Comparison of ENCODE assay signal across 9 cellular contexts in the genomic region with DNA sequence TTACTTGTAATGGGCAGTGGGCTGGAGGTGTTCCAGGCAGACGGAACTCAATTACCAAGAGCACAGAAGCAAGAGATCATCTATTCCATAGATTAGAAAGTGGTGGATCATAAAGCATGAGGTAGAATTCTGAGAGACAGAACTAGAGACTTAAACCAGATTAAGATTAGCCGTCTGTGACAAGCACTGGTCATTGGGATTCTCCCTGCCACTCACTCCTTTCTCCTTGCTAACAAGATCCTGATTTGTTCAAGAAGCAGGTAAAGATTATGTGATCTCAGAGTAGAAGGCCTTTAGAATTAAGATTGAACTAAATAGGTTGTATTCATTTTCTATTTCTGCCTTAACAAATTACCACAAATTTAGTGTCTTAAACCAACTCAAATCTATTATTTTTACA. TPM values are rescaled to one million over a fixed set of nuclear protein-coding genes. Genes with fewer than 3 reads are reported as not detected.
A peak's percentile ranks its signal among the peaks of the same experiment; 100 is the strongest.
DNase-seq lines count a peak whose midpoint lies in the region; ATAC-seq, FAIRE-seq and TF ChIP-seq lines count a peak whose summit lies in the region.
"Had no signal": no experiment of that assay in that cellular context is flagged by ENCODE, and none has a peak within 500 bp of the region (broad histone marks: within the 10 kb centered on the region; RNA-seq: fewer than 3 reads in every experiment).

No MANE protein-coding gene starts in this region.

- peaks cover 13 to 45% (median 28%) of the 10 kb centered on the region in 4 donors for H3K4me1 Mint-ChIP-seq in CD4-positive, alpha-beta memory T cell
- H3K4me1 Mint-ChIP-seq in IgD-negative memory B cell = peaks cover 11 to 16% (median 15%) of the 10 kb centered on the region in 3 donors

- intact Hi-C loops in CD4-positive, alpha-beta memory T cell (cut with micrococcal nuclease) = loop anchor here (10.0 kb wide), 1 partner anchor 1440 kb away; no protein-coding TSS in a partner anchor
- intact Hi-C loops in K562 (cut with micrococcal nuclease) = loop anchor here (10.0 kb wide), 2 partner anchors 80 to 110 kb away; no protein-coding TSS in a partner anchor

- no peak for TF ChIP-seq CTCF in K562 (IDR thresholded peaks at IDR 0.05 in 2 of 3, conservative IDR thresholded peaks at IDR 0.05 in 1 of 3; ENCODE audit: insufficient read depth in 2 of 3, low read depth in 1 of 3, low read length in 3 of 3)

- H3K9me3 Mint-ChIP-seq in CD4-positive, alpha-beta memory T cell = no peaks in the 10 kb centered on the region
- H3K9me3 Mint-ChIP-seq in IgD-negative memory B cell = peaks cover 0 to 2% (median 0%) of the 10 kb centered on the region in 3 donors

- H2AFZ ChIP-seq in K562 (ENCODE audit: low read depth, low read length) (peak overlapping the region; percentile 96), neuron (ENCODE audit: low read depth, low read length) (peak overlapping the region; percentile 75)

- peak overlapping the region; percentile 13 to 100 (median 100) for H3K4me3 Mint-ChIP-seq in CD4-positive, alpha-beta memory T cell
- peak overlapping the region in 3 of 4 donors; percentile 95 to 100 (median 100) for H3K4me3 Mint-ChIP-seq in IgD-negative memory B cell

- in situ Hi-C loops in K562 (cut with MboI) = no loop called here

- H3K36me3 ChIP-seq in CD4-positive, alpha-beta memory T cell (ENCODE audit: insufficient read depth, low read length) = no peaks in the 10 kb centered on the region
- peaks cover 4% of the 10 kb centered on the region; the same call in 2 of the 3 replicates for H3K36me3 ChIP-seq in K562 (ENCODE audit: control insufficient read depth, insufficient read depth, low read length)
- H3K36me3 ChIP-seq in neuron (ENCODE audit: insufficient read depth, low read length) = peaks cover 2% of the 10 kb centered on the region

- H3K4me3 ChIP-seq in CD4-positive, alpha-beta memory T cell (ENCODE audit: low read length in 2 of 2) = no peak overlapping the region
- H3K4me3 ChIP-seq in K562 (peak overlapping the region; percentile 77; the same call in 1 of the 2 replicates), neuron (ENCODE audit: low read length) (peak overlapping the region; percentile 7)

- peaks cover 32% of the 10 kb centered on the region for H3K4me1 ChIP-seq in CD4-positive, alpha-beta memory T cell (ENCODE audit: insufficient read depth, low read length)
- H3K4me1 ChIP-seq in K562 (replicated peaks in 1 of 2; ENCODE audit: control insufficient read depth in 2 of 2, insufficient read depth in 2 of 2, low read length in 2 of 2) (peaks cover 0 to 16% of the 10 kb centered on the region in 2 experiments; a peak in 3 of 5 replicates), neuron (ENCODE audit: insufficient read depth, low read length) (peaks cover 27% of the 10 kb centered on the region)

- peak overlapping the region; percentile 57 to 100 (median 100) for H3K27ac Mint-ChIP-seq in CD4-positive, alpha-beta memory T cell
- peak overlapping the region in 1 of 3 donors; percentile 96 for H3K27ac Mint-ChIP-seq in IgD-negative memory B cell

- H3K79me2 ChIP-seq in K562 (ENCODE audit: control insufficient read depth, insufficient read depth, low read length) = peaks cover 34% of the 10 kb centered on the region

- no peak for TF ChIP-seq EP300 in K562 (IDR thresholded peaks at IDR 0.05; ENCODE audit: low read length)

- CTCF ChIA-PET in CD4-positive, alpha-beta memory T cell (lab: Charles Lee; ENCODE audit: partially characterized antibody) = interaction anchor here (0.9 kb wide), 1 partner anchor 354 kb away, joined by 3 read pairs; no protein-coding TSS in a partner anchor
- CTCF ChIA-PET in K562 (lab: Yijun Ruan, JAX; ENCODE audit: low intra/inter-chr PET ratio) = no interaction called here

- H4K20me1 ChIP-seq in K562 (replicated peaks; ENCODE audit: control insufficient read depth, insufficient read depth, low read length) = no peaks in the 10 kb centered on the region

- no peak for FAIRE-seq in K562 (lab: Jason Lieb, UNC)
- no peak for FAIRE-seq in frontal cortex (lab: Jason Lieb, UNC)

- DNase-seq in CD4-positive, alpha-beta memory T cell = no peak
- DNase-seq in K562 (ENCODE audit: extremely low read depth in 1 of 4, low spot score in 3 of 4) = peak in 1 of 4 experiments; percentile 25
- DNase-seq in DMS 273 (lab: John Stamatoyannopoulos, UW; ENCODE audit: unreplicated experiment) = no peak
- no peak for DNase-seq in SIG-M5 treated with dmso at 0.1 percent for 504 hours (lab: John Stamatoyannopoulos, UW; ENCODE audit: unreplicated experiment)
- DNase-seq in frontal cortex (ENCODE audit: low spot score in 2 of 2) = no peak
- DNase-seq: MG63 had no signal

- peak overlapping the region; percentile 86 for H3K4me2 ChIP-seq in K562 (ENCODE audit: insufficient read depth, low read length)

- POLR2A ChIA-PET in CD4-positive, alpha-beta memory T cell (lab: Charles Lee; ENCODE audit: partially characterized antibody) = interaction anchor here (1.5 kb wide), 1 partner anchor 12 kb away, joined by 5 read pairs; no protein-coding TSS in a partner anchor
- POLR2A ChIA-PET in K562 (lab: Yijun Ruan, JAX) = no interaction called here

- no TSS peak for BruUV-seq in K562 (replicated peaks; lab: Mats Ljungman, UMichigan)

- H3K27me3 Mint-ChIP-seq in CD4-positive, alpha-beta memory T cell = no peaks in the 10 kb centered on the region
- H3K27me3 Mint-ChIP-seq in IgD-negative memory B cell = no peaks in the 10 kb centered on the region

- H3K36me3 Mint-ChIP-seq in CD4-positive, alpha-beta memory T cell = peaks cover 1 to 19% of the 10 kb centered on the region in 2 donors
- H3K36me3 Mint-ChIP-seq in IgD-negative memory B cell = peaks cover 1% of the 10 kb centered on the region

- peak overlapping the region in 1 of 2 experiments; percentile 95; a peak in 2 of 4 replicates for H3K9ac ChIP-seq in K562 (ENCODE audit: insufficient read depth in 1 of 2, low read depth in 2 of 2, low read length in 2 of 2)

- H3K9me3 ChIP-seq in CD4-positive, alpha-beta memory T cell (ENCODE audit: control insufficient read depth in 1 of 2, low read length in 2 of 2) = no peaks in the 10 kb centered on the region
- no peaks in the 10 kb centered on the region for H3K9me3 ChIP-seq in K562 (replicated peaks; ENCODE audit: control insufficient read depth, insufficient read depth, low read depth, low read length)
- H3K9me3 ChIP-seq in neuron (ENCODE audit: low read length) = no peaks in the 10 kb centered on the region
- H3K9me3 ChIP-seq: MG63 had no signal

- WGBS in K562 (ENCODE audit: insufficient coverage, low coverage, missing lambda C conversion rate) = 13% methylated on average over 2 of the region's 2 CpGs

- TF ChIP-seq RAD21 in K562 (CRISPR knock-in tag; conservative IDR thresholded peaks at IDR 0.05 in 1 of 2, IDR thresholded peaks at IDR 0.05 in 1 of 2) = no peak

- H3K9me1 ChIP-seq in K562 (ENCODE audit: control insufficient read depth, insufficient read depth, low read length) = no peaks in the 10 kb centered on the region

- no peaks in the 10 kb centered on the region for H3K27me3 ChIP-seq in CD4-positive, alpha-beta memory T cell (ENCODE audit: insufficient read depth, low read length)
- H3K27me3 ChIP-seq in K562 (ENCODE audit: control insufficient read depth in 2 of 2, insufficient read depth in 2 of 2, low read length in 2 of 2) = no peaks in the 10 kb centered on the region
- no peaks in the 10 kb centered on the region for H3K27me3 ChIP-seq in neuron (ENCODE audit: insufficient read depth, low read length)
- H3K27me3 ChIP-seq: MG63 had no signal

- no peak for TF ChIP-seq POLR2A in K562 (conservative IDR thresholded peaks at IDR 0.05)

- H3K27ac ChIP-seq in CD4-positive, alpha-beta memory T cell (ENCODE audit: low read depth, low read length) = no peak overlapping the region
- H3K27ac ChIP-seq in K562 (ENCODE audit: extremely low read depth, low read depth, low read length) = peak overlapping the region; percentile 92

- ATAC-seq in K562 = no peak
- ATAC-seq in GM18858 (IDR thresholded peaks at IDR 0.05; ENCODE audit: unreplicated experiment) = no peak

TF ChIP-seq in K562, 482 proteins besides CTCF, POLR2A, EP300 and RAD21 (continues in another document):
- TF ChIP-seq BDP1 (IDR thresholded peaks at IDR 0.05; ENCODE audit: insufficient read depth, insufficient read length) (no peak), PKNOX1 (IDR thresholded peaks at IDR 0.05) (peak; percentile 62)

RNA-seq across cellular contexts. Expression of gene HSPA13, which starts 1.5 kb away (rescaled TPM):
- 10 to 100 TPM; 32.0 to 38.5 TPM for total RNA-seq in CD4-positive, alpha-beta memory T cell
- 10 to 100 TPM; 15.8 to 16.3 TPM for polyA plus RNA-seq in CD4-positive, alpha-beta memory T cell
- 10.8 TPM for polyA plus RNA-seq in IgD-negative memory B cell
- 10.0 and 31.1 TPM in 2 replicates for total RNA-seq in K562 (2011; cell fraction: chromatin; rRNA removed; ENCODE audit: low replicate concordance)
- 14.0 and 18.8 TPM in 2 replicates for total RNA-seq in K562 (2011; cell fraction: nucleolus; rRNA removed)
- 27.8 and 30.5 TPM in 2 replicates for total RNA-seq in K562 (2011; cell fraction: nucleoplasm; rRNA removed)
- 13.8 and 14.0 TPM in 2 replicates for total RNA-seq in K562 (2014; rRNA removed)
- 28.7 and 35.5 TPM in 2 replicates for total RNA-seq in K562 (2014; rRNA removed; fragmentation: Illumina TruSeq; extraction: Trizol)
- 19.5 and 21.1 TPM in 2 replicates for total RNA-seq in K562 (2015; rRNA removed; fragmentation: Illumina TruSeq; extraction: Trizol)
- 24.7 TPM in 2 replicates for total RNA-seq in K562 (2021)
- polyA plus RNA-seq in K562 (2011; rRNA removed) = 20.0 and 23.9 TPM in 2 replicates
- 3.0 and 9.1 TPM in 2 replicates for polyA plus RNA-seq in K562 (2011; cell fraction: cytosol; rRNA removed)
- 3.7 and 6.9 TPM in 2 replicates for polyA plus RNA-seq in K562 (2011; cell fraction: nucleus; rRNA removed)
- polyA plus RNA-seq in K562 (2012) = 14.1 and 33.3 TPM in 2 replicates
- polyA plus RNA-seq in K562 (2014; fragmentation: Illumina TruSeq; extraction: Trizol) = 18.8 and 18.9 TPM in 2 replicates
- polyA plus RNA-seq in K562 (2014; fragmentation: Nextera tagmentation; extraction: Ambion mirVana) = 10 to 100 TPM; 27.5 to 28.8 TPM
- polyA plus RNA-seq in K562 (2014; rRNA removed) = 12.5 and 13.7 TPM in 2 replicates
- polyA minus RNA-seq in K562 (2011; rRNA and poly(A)+ RNA removed) = 36.4 and 45.7 TPM in 2 replicates
- polyA minus RNA-seq in K562 (2011; cell fraction: cytosol; rRNA and poly(A)+ RNA removed) = 10.5 and 11.6 TPM in 2 replicates
- 5.8 and 15.9 TPM in 2 replicates for polyA minus RNA-seq in K562 (2011; cell fraction: nucleus; rRNA and poly(A)+ RNA removed)
- 213 TPM for total RNA-seq in frontal cortex

Comparison
In these comparisons a context has a peak if more than half of its experiments do, and no peak if none do; other contexts are left out.
1. H3K4me3 ChIP-seq: peak in K562 (single experiment) and neuron (single experiment); none in CD4-positive, alpha-beta memory T cell (0 of 2).